Comparison of ENCODE assay signal across 8 cellular contexts in genomic region chr11:67391304-67392181, GRCh38. TPM values are rescaled to one million over a fixed set of nuclear protein-coding genes. Genes with fewer than 3 reads are reported as not detected.
DNase-seq lines count a peak whose midpoint lies in the region; ATAC-seq and TF ChIP-seq lines count a peak whose summit lies in the region.

Gene RAD9A (plus strand): TSS chr11:67391986. CDS start chr11:67392045, 59 bp downstream.

- TF ChIP-seq CTCF in BJ (IDR thresholded peaks at IDR 0.05; ENCODE audit: insufficient read depth, low read depth, low read length): no peak

- no peaks in the 10 kb centered on the region for H3K9me3 ChIP-seq in ectodermal cell (ENCODE audit: control insufficient read depth, low read length)

- peak within 1 kb of the TSS; percentile 92 for H3K4me3 ChIP-seq in BJ (ENCODE audit: low read depth, low read length)
- peak within 1 kb of the TSS; percentile 91 for H3K4me3 ChIP-seq in ectodermal cell (ENCODE audit: insufficient read depth, low read depth, low read length)

- WGBS in ectodermal cell, 2 experiments: 0 to 1% methylated on average over 75 of the region's 75 CpGs

- ATAC-seq in GM19397 (IDR thresholded peaks at IDR 0.05; ENCODE audit: unreplicated experiment): peak; percentile 69

- POLR2A ChIA-PET in BJ (lab: Charles Lee): interaction anchor here (0.6 to 1.5 kb wide), 3 partner anchors 10 to 46 kb away, joined by 3 to 9 read pairs (median 6); partner anchors contain the start of genes CLCF1 and PPP1CA

- peaks cover 3% of the 10 kb centered on the region for H3K4me1 ChIP-seq in ectodermal cell (ENCODE audit: control insufficient read depth, insufficient read depth, low read length)

- H3K36me3 ChIP-seq in BJ (ENCODE audit: control insufficient read depth, insufficient read depth, low read length) (peaks cover 10% of the 10 kb centered on the region), ectodermal cell (ENCODE audit: control insufficient read depth, insufficient read depth, low read length) (no peaks in the 10 kb centered on the region)

- DNase-seq in BJ (ENCODE audit: low read depth) (no peak), HPDE6-E6E7 (ENCODE audit: extremely low spot score) (peak; percentile 98), NK-92 (lab: John Stamatoyannopoulos, UW; ENCODE audit: unreplicated experiment) (peak; percentile 74), medulla oblongata (ENCODE audit: extremely low spot score) (peak; percentile 97)
- peak; percentile 72 to 87 for DNase-seq in activated CD8-positive, alpha-beta memory T cell treated with anti-CD3 and anti-CD28 coated beads for 1 hour (ENCODE audit: extremely low read depth in 1 of 2, low read depth in 1 of 2)
- peak; percentile 84 to 90 (median 88) for DNase-seq in stimulated activated CD4-positive, alpha-beta T cell treated with anti-CD3 and anti-CD28 coated beads, TNF-alpha, amount 100 ng/mL, for 4 hours (ENCODE audit: low read depth in 3 of 3)

- CTCF ChIA-PET in BJ (lab: Yijun Ruan, JAX): interaction anchor here (0.7 to 24.6 kb wide), 11 partner anchors 10 to 192 kb away, joined by 3 to 892 read pairs (median 5); partner anchors contain the start of genes GSTP1, PITPNM1, POLD4 and PPP1CA

- H3K27me3 ChIP-seq in BJ (ENCODE audit: control insufficient read depth, insufficient read depth, low read length) (no peaks in the 10 kb centered on the region; the same call in 1 of the 2 replicates), ectodermal cell (ENCODE audit: control insufficient read depth, insufficient read depth, low read length, poor library complexity, severe bottlenecking) (peaks cover 9% of the 10 kb centered on the region)

- H3K27ac ChIP-seq in ectodermal cell (ENCODE audit: insufficient read depth, low read depth, low read length, poor library complexity, severe bottlenecking): peak within 1 kb of the TSS; percentile 64

RNA-seq across cellular contexts. Expression of gene RAD9A, which starts in this region (rescaled TPM):
- polyA plus RNA-seq in BJ (2011; rRNA removed): 5.9 and 10.7 TPM in 2 replicates
- 1.9 and 2.5 TPM in 2 replicates for polyA minus RNA-seq in BJ (2011; rRNA and poly(A)+ RNA removed)
- 24.4 TPM for polyA plus RNA-seq in ectodermal cell (2013, experiment 1 of 4)
- 27.0 TPM for polyA plus RNA-seq in ectodermal cell (2013, experiment 2 of 4)
- polyA plus RNA-seq in ectodermal cell (2013, experiment 3 of 4): 28.5 TPM
- 24.8 TPM for polyA plus RNA-seq in ectodermal cell (2013, experiment 4 of 4)
